Comparison of ENCODE assay signal across 14 cellular contexts in genomic region chr3:193030276-193030675, GRCh38.
DNase-seq lines count a peak whose midpoint lies in the region; ATAC-seq and TF ChIP-seq lines count a peak whose summit lies in the region.
"Had no signal": no experiment of that assay in that cellular context is flagged by ENCODE, and none has a peak within 500 bp of the region (broad histone marks: within the 10 kb centered on the region; RNA-seq: fewer than 3 reads in every experiment).

No MANE protein-coding gene starts in this region.

- no peak overlapping the region for H2AFZ ChIP-seq in PC-3 (ENCODE audit: low read length)
- H2AFZ ChIP-seq: neural progenitor cell had no signal

- H3K79me2 ChIP-seq in PC-3 (ENCODE audit: low read length) = no peaks in the 10 kb centered on the region

- no peaks in the 10 kb centered on the region for H4K20me1 ChIP-seq in PC-3 (ENCODE audit: low read length)

- no peak overlapping the region for H3K27ac ChIP-seq in PC-3 (ENCODE audit: low read length)
- H3K27ac ChIP-seq in body of pancreas = no peak overlapping the region
- H3K27ac ChIP-seq: neural progenitor cell had no signal

- H3K4me2 ChIP-seq in PC-3 (ENCODE audit: low read length) = no peak overlapping the region
- H3K4me2 ChIP-seq: neural progenitor cell had no signal

- POLR2A ChIA-PET in PC-3 (lab: Charles Lee; ENCODE audit: unreplicated experiment) = no interaction called here

- H3K4me3 ChIP-seq in PC-3 (ENCODE audit: low read length) (no peak overlapping the region), fibroblast of mammary gland (ENCODE audit: control insufficient read depth, low read depth, low read length) (no peak overlapping the region), body of pancreas (no peak overlapping the region)
- H3K4me3 ChIP-seq: neural progenitor cell had no signal

- H3K27me3 ChIP-seq in PC-3 (ENCODE audit: low read length) (no peaks in the 10 kb centered on the region), body of pancreas (no peaks in the 10 kb centered on the region)
- H3K27me3 ChIP-seq: neural progenitor cell had no signal

- H3K9ac ChIP-seq in PC-3 (ENCODE audit: low read length) = no peak overlapping the region
- H3K9ac ChIP-seq: neural progenitor cell had no signal

- TF ChIP-seq CTCF in PC-3 (conservative IDR thresholded peaks at IDR 0.05; ENCODE audit: low read depth, low read length) (no peak), fibroblast of mammary gland (conservative IDR thresholded peaks at IDR 0.05; ENCODE audit: control insufficient read depth, insufficient read depth, low read depth, low read length) (no peak), body of pancreas (IDR thresholded peaks at IDR 0.05) (no peak)

- TF ChIP-seq POLR2A in body of pancreas (IDR thresholded peaks at IDR 0.05) = no peak

- H3K4me1 ChIP-seq in PC-3 (ENCODE audit: insufficient read depth, low read length) (peaks cover 11% of the 10 kb centered on the region; the same call in 1 of the 2 replicates), body of pancreas (no peaks in the 10 kb centered on the region)

- H3F3A ChIP-seq in PC-3 (ENCODE audit: low read length, unreplicated experiment) = no peaks in the 10 kb centered on the region

- H3K36me3 ChIP-seq in PC-3 (ENCODE audit: low read depth, low read length) = no peaks in the 10 kb centered on the region
- H3K36me3 ChIP-seq in body of pancreas (replicated peaks in 1 of 2; ENCODE audit: insufficient read depth in 1 of 2, low read depth in 2 of 2) = no peaks in the 10 kb centered on the region
- H3K36me3 ChIP-seq: neural progenitor cell had no signal

- BruUV-seq in PC-3 (replicated peaks; lab: Mats Ljungman, UMichigan) = no TSS peak

- 21 to 36% methylated on average over 2 of the region's 2 CpGs for WGBS in body of pancreas, 2 donors

- peak; percentile 60 for DNase-seq in DMS53 (lab: John Stamatoyannopoulos, UW)
- peak; percentile 8 to 37 for DNase-seq in Kasumi-1 (lab: John Stamatoyannopoulos, UW)
- DNase-seq in PC-3 = peak; percentile 41
- peak; percentile 33 for DNase-seq in fibroblast of mammary gland (ENCODE audit: low read depth)
- no peak for DNase-seq in head of caudate nucleus
- DNase-seq in body of pancreas = no peak
- DNase-seq: activated CD4-positive, alpha-beta memory T cell treated with anti-CD3 and anti-CD28 coated beads, Interleukin-2, amount 10 ng/mL, durations not matched to agents 7 days and 5 days; activated effector memory CD4-positive, alpha-beta T cell treated with anti-CD3 and anti-CD28 coated beads, Interleukin-2, amount 50 U/mL, for 16 hours; left ventricle myocardium superior; right cardiac atrium; T-helper 9 cell had no signal

- ATAC-seq in PC-3 (peak; percentile 46; the same call in 1 of the 2 replicates), body of pancreas (no peak), GM21390 (IDR thresholded peaks at IDR 0.05; ENCODE audit: unreplicated experiment) (no peak), GM21447 (IDR thresholded peaks at IDR 0.05; ENCODE audit: unreplicated experiment) (no peak)
- ATAC-seq: left ventricle myocardium superior, right cardiac atrium had no signal

- intact Hi-C loops in PC-3 (cut with micrococcal nuclease) (no loop called here), head of caudate nucleus (cut with DNase I) (no loop called here), body of pancreas (cut with DNase I) (no loop called here)

- CTCF ChIA-PET in PC-3 (lab: Charles Lee) = no interaction called here

- no peaks in the 10 kb centered on the region for H3K9me2 ChIP-seq in PC-3 (replicated peaks; ENCODE audit: low read length)

- H3K9me3 ChIP-seq in PC-3 (ENCODE audit: low read length) (no peaks in the 10 kb centered on the region), body of pancreas (no peaks in the 10 kb centered on the region)

Comparison
In these comparisons a context has a peak if more than half of its experiments do, and no peak if none do; other contexts are left out.
1. DNase-seq: peak in DMS53 (single experiment), Kasumi-1 (2 of 2), PC-3 (single experiment) and fibroblast of mammary gland (single experiment); none in head of caudate nucleus (0 of 42) and body of pancreas (0 of 4).